11 cellular contexts compared by ENCODE assay signal in the genomic region with DNA sequence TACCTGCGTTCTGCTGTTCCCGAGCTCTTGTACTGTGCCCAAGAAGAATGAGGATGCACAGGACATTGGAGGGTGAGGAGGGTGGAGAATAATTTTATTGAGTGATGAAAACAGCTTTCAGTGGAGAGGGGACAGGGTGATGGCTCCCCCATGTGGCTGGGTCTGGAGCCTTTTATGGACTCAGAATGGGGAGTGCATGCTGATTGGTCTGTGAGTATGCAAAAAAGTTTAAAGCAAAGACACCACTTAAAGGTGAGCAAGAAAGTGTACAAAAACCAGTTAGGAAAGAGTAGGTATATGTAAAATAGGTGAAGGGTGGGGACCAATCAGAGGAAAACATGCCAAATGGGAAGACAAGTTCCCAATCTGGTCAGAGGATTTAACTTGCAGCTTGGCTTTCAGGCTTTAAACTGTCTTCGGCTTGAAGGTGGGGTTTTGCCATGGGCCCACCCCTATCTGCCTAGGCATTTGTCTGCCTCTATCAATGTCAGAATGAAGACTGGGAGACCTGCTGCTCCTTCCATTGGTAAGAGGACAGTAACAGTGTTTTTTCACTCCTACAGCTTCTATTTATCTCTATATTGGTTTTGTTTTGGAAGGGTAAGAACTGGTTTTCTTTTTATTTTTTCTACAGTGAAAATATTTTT.
DNase-seq lines count a peak whose midpoint lies in the region; ATAC-seq, FAIRE-seq and TF ChIP-seq lines count a peak whose summit lies in the region.
"Had no signal": no experiment of that assay in that cellular context is flagged by ENCODE, and none has a peak within 500 bp of the region (broad histone marks: within the 10 kb centered on the region; RNA-seq: fewer than 3 reads in every experiment).

No MANE protein-coding gene starts in this region.

- dilution Hi-C loops in keratinocyte (cut with MboI; ENCODE audit: extremely low pct_ligation_motif_present, low sequenced_read_pairs) = no loop called here

- H3K27me3 Mint-ChIP-seq in CD8-positive, alpha-beta memory T cell = peaks cover 17 to 40% of the 10 kb centered on the region in 2 donors
- H3K27me3 Mint-ChIP-seq in activated T-helper 17 cell treated with anti-CD3 and anti-CD28 coated beads, Interleukin-2, amount 50 U/mL, for 72 hours = peaks cover 38% of the 10 kb centered on the region

- H3K36me3 ChIP-seq in keratinocyte (ENCODE audit: control insufficient read depth in 2 of 2, extremely low read depth in 1 of 2, insufficient read depth in 2 of 2, low read length in 2 of 2) = no peaks in the 10 kb centered on the region
- no peaks in the 10 kb centered on the region for H3K36me3 ChIP-seq in CD8-positive, alpha-beta memory T cell (ENCODE audit: insufficient read depth, low read length)

- peak; percentile 3 for DNase-seq in stimulated activated CD4-positive, alpha-beta T cell treated with anti-CD3 and anti-CD28 coated beads, Interleukin-12 subunit alpha, Interleukin-12 subunit beta, amount 100 ng/mL, for 4 hours
- DNase-seq in stimulated activated CD4-positive, alpha-beta T cell treated with anti-CD3 and anti-CD28 coated beads, Interleukin-4, amount 100 ng/mL, for 4 hours = no peak
- peak; percentile 12 for DNase-seq in UCSD-AML1 (lab: John Stamatoyannopoulos, UW; ENCODE audit: unreplicated experiment)
- DNase-seq in keratinocyte (ENCODE audit: low read depth, low spot score) = no peak
- DNase-seq in CD8-positive, alpha-beta memory T cell = no peak
- no peak for DNase-seq in GM13976 (ENCODE audit: low spot score)
- DNase-seq: DMS79; SHP77 treated with DMSO at 0.1 percent for 48 hours; stimulated activated naive CD4-positive, alpha-beta T cell treated with Interleukin-2 at 50 U/mL for 16 hours had no signal

- in situ Hi-C loops in GM13976 (cut with MboI; ENCODE audit: low sequenced_read_pairs, unreplicated experiment) = no loop called here

- H3K9me1 ChIP-seq in keratinocyte (ENCODE audit: control insufficient read depth, extremely low read depth, insufficient read depth, low read length) = no peaks in the 10 kb centered on the region

- no peaks in the 10 kb centered on the region for H3K9me3 ChIP-seq in keratinocyte (ENCODE audit: control insufficient read depth, low read depth, low read length)
- H3K9me3 ChIP-seq in CD8-positive, alpha-beta memory T cell (ENCODE audit: low read length) = no peaks in the 10 kb centered on the region

- no peak overlapping the region for H2AFZ ChIP-seq in keratinocyte (ENCODE audit: control insufficient read depth, low read length)

- POLR2A ChIA-PET in CD8-positive, alpha-beta memory T cell (lab: Charles Lee) = no interaction called here

- H3K27me3 ChIP-seq in keratinocyte (ENCODE audit: control insufficient read depth, extremely low read depth, insufficient read depth, low read length) = no peaks in the 10 kb centered on the region
- H3K27me3 ChIP-seq in CD8-positive, alpha-beta memory T cell (ENCODE audit: insufficient read depth, low read length, poor library complexity, severe bottlenecking) = no peaks in the 10 kb centered on the region

- CTCF ChIA-PET in CD8-positive, alpha-beta memory T cell (lab: Charles Lee) = no interaction called here

- H3K4me1 ChIP-seq in keratinocyte (ENCODE audit: control insufficient read depth, extremely low read depth, insufficient read depth, low read length) = peaks cover 12% of the 10 kb centered on the region
- no peaks in the 10 kb centered on the region for H3K4me1 ChIP-seq in CD8-positive, alpha-beta memory T cell (ENCODE audit: insufficient read depth, low read length)

- no peaks in the 10 kb centered on the region for H4K20me1 ChIP-seq in keratinocyte (ENCODE audit: control insufficient read depth, extremely low read depth, insufficient read depth, low read length)

- TF ChIP-seq CTCF in keratinocyte (optimal IDR thresholded peaks at IDR 0.05 in 1 of 3, IDR thresholded peaks at IDR 0.05 in 1 of 3, conservative IDR thresholded peaks at IDR 0.05 in 1 of 3; ENCODE audit: extremely low read depth in 1 of 3, insufficient read depth in 2 of 3, low read length in 3 of 3) (peak; percentile 25 to 59 (median 35)), GM13976 (IDR thresholded peaks at IDR 0.05; ENCODE audit: borderline replicate concordance, control extremely low read depth, extremely low read depth, insufficient read depth, missing control alignments) (no peak)

- no peak for ATAC-seq in activated T-helper 17 cell treated with anti-CD3 and anti-CD28 coated beads, Interleukin-2, amount 50 U/mL, for 72 hours (replicated peaks)
- ATAC-seq in GM18909 (IDR thresholded peaks at IDR 0.05; ENCODE audit: poor library complexity, unreplicated experiment) = no peak

- peaks cover 0 to 7% (median 3%) of the 10 kb centered on the region in 5 donors for H3K9me3 Mint-ChIP-seq in CD8-positive, alpha-beta memory T cell
- H3K9me3 Mint-ChIP-seq in activated T-helper 17 cell treated with anti-CD3 and anti-CD28 coated beads, Interleukin-2, amount 50 U/mL, for 72 hours = peaks cover 5% of the 10 kb centered on the region

- peak; percentile 23 for FAIRE-seq in keratinocyte (lab: Jason Lieb, UNC)

- H3K4me3 ChIP-seq in keratinocyte (ENCODE audit: control insufficient read depth in 2 of 3, extremely low read depth in 1 of 3, insufficient read depth in 2 of 3, low read depth in 1 of 3, low read length in 3 of 3) = no peak overlapping the region
- no peak overlapping the region for H3K4me3 ChIP-seq in CD8-positive, alpha-beta memory T cell (ENCODE audit: low read length)

- H3K9ac ChIP-seq in keratinocyte (ENCODE audit: control insufficient read depth, extremely low read depth, insufficient read depth, low read length) = no peak overlapping the region

- no peak overlapping the region for H3K4me3 Mint-ChIP-seq in CD8-positive, alpha-beta memory T cell
- H3K4me3 Mint-ChIP-seq in activated T-helper 17 cell treated with anti-CD3 and anti-CD28 coated beads, Interleukin-2, amount 50 U/mL, for 72 hours = no peak overlapping the region

- H3K79me2 ChIP-seq in keratinocyte (ENCODE audit: control insufficient read depth, insufficient read depth, low read length) = no peaks in the 10 kb centered on the region

- H3K4me2 ChIP-seq in keratinocyte (ENCODE audit: control insufficient read depth, extremely low read depth, insufficient read depth, low read depth, low read length) = no peak overlapping the region

- H3K4me1 Mint-ChIP-seq in CD8-positive, alpha-beta memory T cell = no peaks in the 10 kb centered on the region
- H3K4me1 Mint-ChIP-seq in activated T-helper 17 cell treated with anti-CD3 and anti-CD28 coated beads, Interleukin-2, amount 50 U/mL, for 72 hours = peaks cover 11% of the 10 kb centered on the region

- peak overlapping the region in 1 of 8 donors; percentile 1 for H3K27ac Mint-ChIP-seq in CD8-positive, alpha-beta memory T cell
- no peak overlapping the region for H3K27ac Mint-ChIP-seq in activated T-helper 17 cell treated with anti-CD3 and anti-CD28 coated beads, Interleukin-2, amount 50 U/mL, for 72 hours

- H3K36me3 Mint-ChIP-seq in CD8-positive, alpha-beta memory T cell = no peaks in the 10 kb centered on the region
- H3K36me3 Mint-ChIP-seq in activated T-helper 17 cell treated with anti-CD3 and anti-CD28 coated beads, Interleukin-2, amount 50 U/mL, for 72 hours (ENCODE audit: low read depth) = no peaks in the 10 kb centered on the region

- no peak overlapping the region for H3K27ac ChIP-seq in keratinocyte (ENCODE audit: control insufficient read depth, insufficient read depth, low read length)
- no peak overlapping the region for H3K27ac ChIP-seq in CD8-positive, alpha-beta memory T cell (ENCODE audit: low read depth, low read length)

Comparison
In these comparisons a context has a peak if more than half of its experiments do, and no peak if none do; other contexts are left out.
1. DNase-seq: peak in stimulated activated CD4-positive, alpha-beta T cell treated with anti-CD3 and anti-CD28 coated beads, Interleukin-12 subunit alpha, Interleukin-12 subunit beta, amount 100 ng/mL, for 4 hours (single experiment) and UCSD-AML1 (single experiment); none in stimulated activated CD4-positive, alpha-beta T cell treated with anti-CD3 and anti-CD28 coated beads, Interleukin-4, amount 100 ng/mL, for 4 hours (0 of 2), keratinocyte (single experiment), CD8-positive, alpha-beta memory T cell (0 of 5) and GM13976 (single experiment).